Comparison of ENCODE assay signal across 8 cellular contexts in genomic region chr1:161046574-161047167, GRCh38. TPM values are rescaled to one million over a fixed set of nuclear protein-coding genes. Genes with fewer than 3 reads are reported as not detected.
A peak's percentile ranks its signal among the peaks of the same experiment; 100 is the strongest.
DNase-seq lines count a peak whose midpoint lies in the region; ATAC-seq, FAIRE-seq and TF ChIP-seq lines count a peak whose summit lies in the region.

No MANE protein-coding gene starts in this region.

- H3K4me2 ChIP-seq in DOHH2 (ENCODE audit: low read length) = peak overlapping the region; percentile 85

- peaks cover 26% of the 10 kb centered on the region for H3F3A ChIP-seq in DOHH2 (ENCODE audit: control insufficient read depth, insufficient read depth)

- peak overlapping the region; percentile 23 for H2AFZ ChIP-seq in neuron (ENCODE audit: low read depth, low read length)

- peak overlapping the region; percentile 90 for H3K27ac ChIP-seq in DOHH2 (ENCODE audit: low read depth, low read length)
- peak overlapping the region; percentile 88 to 100 (median 98) for H3K27ac ChIP-seq in dorsolateral prefrontal cortex

- peaks cover 4% of the 10 kb centered on the region; the same call in 1 of the 2 replicates for H4K20me1 ChIP-seq in DOHH2 (ENCODE audit: control insufficient read depth, insufficient read depth, low read depth, low read length)

- peak; percentile 38 for ATAC-seq in GM21528 (IDR thresholded peaks at IDR 0.05; ENCODE audit: low FRiP score, unreplicated experiment)
- no peak for ATAC-seq in mucosa of descending colon
- ATAC-seq in HG03442 (IDR thresholded peaks at IDR 0.05; ENCODE audit: unreplicated experiment) = no peak

- FAIRE-seq in RCC 7860 (lab: Jason Lieb, UNC) = no peak

- H3K4me3 ChIP-seq in DOHH2 (ENCODE audit: low read length) (peak overlapping the region; percentile 88), NB4 (ENCODE audit: low read depth, low read length) (peak overlapping the region; percentile 78), dorsolateral prefrontal cortex (peak overlapping the region; percentile 62 to 98 (median 92)), neuron (ENCODE audit: low read length) (peak overlapping the region; percentile 76), mucosa of descending colon (no peak overlapping the region)

- peak; percentile 56 for DNase-seq in NB4 (ENCODE audit: low read depth)
- no peak for DNase-seq in dorsolateral prefrontal cortex
- no peak for DNase-seq in mucosa of descending colon
- DNase-seq in RCC 7860 (ENCODE audit: low spot score) = no peak

- peaks cover 29% of the 10 kb centered on the region for H3K79me2 ChIP-seq in DOHH2 (ENCODE audit: control insufficient read depth, low read length)

- no peak for TF ChIP-seq POLR2A in NB4 (IDR thresholded peaks at IDR 0.05; ENCODE audit: extremely low read depth, insufficient read length)

- no peaks in the 10 kb centered on the region for H3K9me2 ChIP-seq in DOHH2 (replicated peaks; ENCODE audit: control insufficient read depth, low read length)

- no peaks in the 10 kb centered on the region for H3K27me3 ChIP-seq in DOHH2 (ENCODE audit: control insufficient read depth, low read length)
- H3K27me3 ChIP-seq in dorsolateral prefrontal cortex = no peaks in the 10 kb centered on the region
- no peaks in the 10 kb centered on the region for H3K27me3 ChIP-seq in neuron (ENCODE audit: insufficient read depth, low read length)

- TF ChIP-seq CTCF in DOHH2 (IDR thresholded peaks at IDR 0.05; ENCODE audit: low read depth, low read length, poor library complexity, severe bottlenecking) (no peak), NB4 (IDR thresholded peaks at IDR 0.05; ENCODE audit: low read depth, low read length) (no peak), dorsolateral prefrontal cortex (IDR thresholded peaks at IDR 0.05 in 54 of 56, conservative IDR thresholded peaks at IDR 0.05 in 2 of 56; ENCODE audit: low read depth in 1 of 56, partially characterized antibody in 56 of 56) (no peak), mucosa of descending colon (IDR thresholded peaks at IDR 0.05) (no peak)

- H3K4me1 ChIP-seq in DOHH2 (ENCODE audit: control insufficient read depth, low read length) = peaks cover 57% of the 10 kb centered on the region
- peaks cover 13% of the 10 kb centered on the region for H3K4me1 ChIP-seq in neuron (ENCODE audit: insufficient read depth, low read length)
- peaks cover 7% of the 10 kb centered on the region for H3K4me1 ChIP-seq in mucosa of descending colon (ENCODE audit: low read depth)

- peaks cover 86% of the 10 kb centered on the region for H3K36me3 ChIP-seq in DOHH2 (ENCODE audit: control insufficient read depth, low read length)
- peaks cover 17% of the 10 kb centered on the region for H3K36me3 ChIP-seq in neuron (ENCODE audit: insufficient read depth, low read length)
- H3K36me3 ChIP-seq in mucosa of descending colon (ENCODE audit: low read depth) = peaks cover 9% of the 10 kb centered on the region

- H3K9me3 ChIP-seq in DOHH2 (ENCODE audit: control insufficient read depth, insufficient read depth, low read length) (no peaks in the 10 kb centered on the region), neuron (ENCODE audit: low read length) (peaks cover 14% of the 10 kb centered on the region), mucosa of descending colon (peaks cover 3% of the 10 kb centered on the region)

- intact Hi-C loops in dorsolateral prefrontal cortex (cut with DNase I) = loop anchor here (5.0 to 10.0 kb wide), 5 partner anchors 51 to 348 kb away; partner anchors contain the start of genes KLHDC9 (in 2 of the 2), UFC1 (in 2 of the 2), DEDD (in 1 of the 2) and USP21 (in 1 of the 2)
- intact Hi-C loops in mucosa of descending colon (cut with DNase I, micrococcal nuclease) = loop anchor here in 1 of 2 donors (5.0 kb wide), 1 partner anchor 51 kb away; the partner anchor contains the start of gene KLHDC9

RNA-seq across cellular contexts. Expression of gene USF1, which starts 0.9 kb away (rescaled TPM):
- total RNA-seq in dorsolateral prefrontal cortex = 10 to 100 TPM; 46.0 to 87.0 (median 63.2) TPM
- 10 to 100 TPM; 66.8 to 80.5 (median 71.7) TPM for total RNA-seq in mucosa of descending colon

RNA-seq across cellular contexts. Expression of gene TSTD1, which starts 7.9 kb away (rescaled TPM):
- total RNA-seq in dorsolateral prefrontal cortex (10 to 100 TPM in 115 of 120 experiments, 1 to 10 TPM in 5; 5.0 to 39.7 (median 19.9) TPM), mucosa of descending colon (100 to 1,000 TPM in 1 of 3 donors, 10 to 100 TPM in 2; 48.9 to 105 (median 80.1) TPM)

RNA-seq across cellular contexts. Expression of gene ARHGAP30, which starts 23.0 kb away (rescaled TPM):
- total RNA-seq in dorsolateral prefrontal cortex = 10 to 100 TPM in 1 of 120 experiments, 1 to 10 TPM in 116, under 1 TPM in 3; 0.67 to 13.9 (median 3.2) TPM
- 1 to 10 TPM; 3.8 to 9.0 (median 8.1) TPM for total RNA-seq in mucosa of descending colon

RNA-seq across cellular contexts. Expression of gene F11R, which starts 25.7 kb away (rescaled TPM):
- total RNA-seq in dorsolateral prefrontal cortex = 10 to 100 TPM in 50 of 120 experiments, 1 to 10 TPM in 70; 3.7 to 25.4 (median 8.9) TPM
- total RNA-seq in mucosa of descending colon = 100 to 1,000 TPM in 2 of 3 donors, 10 to 100 TPM in 1; 84.0 to 222 (median 157) TPM

RNA-seq across cellular contexts. Expression of gene NECTIN4, which starts 42.7 kb away (rescaled TPM):
- total RNA-seq in dorsolateral prefrontal cortex = 1 to 10 TPM in 1 of 120 experiments, under 1 TPM in 3, not detected in 116; 0.14 to 1.1 (median 0.23) TPM
- 1 to 10 TPM; 1.6 to 5.4 (median 4.6) TPM for total RNA-seq in mucosa of descending colon
